ENCODE assay signal across 9 cellular contexts in the genomic region with DNA sequence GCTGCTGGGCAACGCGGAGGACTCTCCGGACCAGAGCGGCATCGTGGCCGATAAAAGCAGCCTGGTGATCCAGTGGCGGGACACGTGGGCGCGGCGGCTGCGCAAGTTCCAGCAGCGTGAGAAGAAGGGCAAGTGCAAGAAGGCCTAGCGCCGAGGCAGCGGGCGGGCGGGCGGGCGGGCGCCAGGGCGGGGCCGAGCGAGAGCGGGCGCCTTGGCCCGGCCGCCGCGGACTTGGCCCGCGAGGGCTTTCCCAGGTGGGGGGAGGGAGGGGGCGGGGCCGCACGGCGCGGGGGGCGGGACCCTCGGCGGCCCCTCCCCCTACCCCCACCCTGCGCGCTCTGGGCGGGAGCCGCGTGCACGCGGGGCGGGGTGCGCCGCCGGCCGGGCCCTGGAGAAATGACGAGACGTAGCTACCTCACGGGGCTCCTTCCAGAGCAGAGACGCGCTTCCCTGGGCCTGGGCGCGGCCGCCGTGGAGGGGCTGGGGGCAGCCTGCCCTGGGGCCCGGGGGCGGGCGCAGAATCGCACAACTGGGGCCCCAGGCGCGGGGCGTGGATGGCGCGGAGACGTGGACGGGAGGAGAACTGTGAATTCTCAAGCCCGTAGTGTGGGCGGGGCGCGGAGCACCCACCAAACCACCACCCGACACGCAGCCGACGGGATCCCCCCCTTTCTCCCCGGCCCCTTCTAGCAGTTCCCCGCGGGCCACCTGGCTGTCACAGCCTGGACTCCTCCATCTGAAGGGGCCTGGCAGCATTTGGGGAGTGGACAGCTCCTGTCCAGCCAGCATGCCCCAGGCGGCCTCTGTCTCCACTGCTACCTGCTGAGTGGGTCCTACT.
DNase-seq lines count a peak whose midpoint lies in the region; ATAC-seq lines count a peak whose summit lies in the region.
"Had no signal": no experiment of that assay in that cellular context is flagged by ENCODE, and none has a peak within 500 bp of the region (broad histone marks: within the 10 kb centered on the region; RNA-seq: fewer than 3 reads in every experiment).

No MANE protein-coding gene starts in this region.

- ATAC-seq in GM21367 (IDR thresholded peaks at IDR 0.05; ENCODE audit: unreplicated experiment): no peak

- H3K27ac ChIP-seq in ectodermal cell (ENCODE audit: insufficient read depth, low read depth, low read length, poor library complexity, severe bottlenecking): no peak overlapping the region
- H3K27ac ChIP-seq: C4-2B had no signal

- 3% methylated on average over 83 to 84 of the region's 84 CpGs for whole genome bisulfite sequencing in ectodermal cell, 2 experiments

- no peaks in the 10 kb centered on the region for H3K36me3 ChIP-seq in ectodermal cell (ENCODE audit: control insufficient read depth, insufficient read depth, low read length)

- DNase-seq in NCI-H1417 (lab: John Stamatoyannopoulos, UW): peak; percentile 43 to 56 (median 45)
- no peak for DNase-seq in NCI-H1417 treated with DMSO at 0.1 percent for 48 hours (lab: John Stamatoyannopoulos, UW)
- peak; percentile 15 for DNase-seq in M059J (ENCODE audit: low read depth)
- DNase-seq in activated CD8-positive, alpha-beta memory T cell treated with anti-CD3 and anti-CD28 coated beads for 1 hour (ENCODE audit: extremely low read depth in 1 of 2, low read depth in 1 of 2): peak; percentile 14 to 53
- peak; percentile 64 to 66 for DNase-seq in lung microvascular endothelial cell (ENCODE audit: low read depth in 2 of 2)
- DNase-seq in stimulated activated CD8-positive, alpha-beta memory T cell treated with anti-CD3 and anti-CD28 coated beads, Interleukin-12 subunit alpha, Interleukin-12 subunit beta, amount 100 ng/mL, for 1 hour (ENCODE audit: low read depth): peak; percentile 35

- H3K27me3 ChIP-seq in ectodermal cell (ENCODE audit: control insufficient read depth, insufficient read depth, low read length, poor library complexity, severe bottlenecking): peaks cover 39% of the 10 kb centered on the region

- peak overlapping the region; percentile 27 for H3K4me3 ChIP-seq in ectodermal cell (ENCODE audit: insufficient read depth, low read depth, low read length)

- no peaks in the 10 kb centered on the region for H3K9me3 ChIP-seq in ectodermal cell (ENCODE audit: control insufficient read depth, low read length)

- peaks cover 37% of the 10 kb centered on the region for H3K4me1 ChIP-seq in ectodermal cell (ENCODE audit: control insufficient read depth, insufficient read depth, low read length)
